ENCODE assay signal across 2 cellular contexts in the genomic region with DNA sequence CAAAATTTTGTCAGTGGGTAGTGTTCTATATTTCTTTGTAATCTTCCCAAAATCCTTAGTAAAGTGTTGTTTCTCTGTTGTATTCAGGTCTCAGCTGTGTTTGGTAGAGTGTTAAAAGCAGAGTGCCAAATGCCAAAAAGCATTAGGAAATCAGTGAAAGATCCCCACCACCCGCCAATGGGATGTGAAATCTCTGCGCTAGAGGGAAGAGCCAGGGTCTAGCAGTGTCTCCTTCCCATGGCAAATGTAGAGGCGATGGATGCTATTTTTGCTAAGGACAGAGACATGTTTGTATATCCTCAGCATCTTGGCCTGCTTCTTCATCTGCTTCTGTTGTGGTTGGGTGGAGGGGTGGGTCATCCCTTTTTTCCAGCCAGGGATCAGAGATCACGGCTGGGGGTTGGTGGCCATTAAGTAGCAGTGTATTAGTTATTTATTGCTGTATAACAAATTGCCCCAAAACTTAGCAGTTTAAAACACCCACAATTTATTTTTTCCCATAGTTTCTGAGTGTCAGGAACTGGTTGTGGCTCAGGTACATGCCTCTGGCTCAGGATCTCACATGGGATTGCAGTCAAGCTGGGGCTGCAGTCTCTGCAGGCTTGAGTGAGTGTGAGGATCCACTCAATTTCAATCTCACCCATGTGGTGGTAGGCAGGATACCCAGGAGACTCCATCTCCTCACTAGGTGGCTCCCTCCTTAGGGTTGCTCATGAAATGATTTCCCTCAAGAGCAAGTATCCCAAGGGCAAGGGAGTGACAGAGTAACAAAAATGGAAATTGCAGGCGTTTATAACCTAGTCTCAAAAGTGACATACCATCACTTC.
TF ChIP-seq lines count a peak whose summit lies in the region.

No MANE protein-coding gene starts in this region.

TF ChIP-seq in HepG2, 621 proteins besides CTCF, POLR2A, EP300 and RAD21 (continued from another document):
- TF ChIP-seq ZNF746 (CRISPR knock-in tag; IDR thresholded peaks at IDR 0.05), result no peak
- TF ChIP-seq PRMT3 (CRISPR knock-in tag; IDR thresholded peaks at IDR 0.05; ENCODE audit: borderline replicate concordance, low read depth), result no peak
- TF ChIP-seq ZNF644 (CRISPR knock-in tag; IDR thresholded peaks at IDR 0.05; ENCODE audit: low read depth), result no peak
- TF ChIP-seq SKI (IDR thresholded peaks at IDR 0.05; ENCODE audit: partially characterized antibody), result no peak
- TF ChIP-seq ZNF207 (IDR thresholded peaks at IDR 0.05; ENCODE audit: borderline replicate concordance), result no peak
- TF ChIP-seq, protein P1, sequence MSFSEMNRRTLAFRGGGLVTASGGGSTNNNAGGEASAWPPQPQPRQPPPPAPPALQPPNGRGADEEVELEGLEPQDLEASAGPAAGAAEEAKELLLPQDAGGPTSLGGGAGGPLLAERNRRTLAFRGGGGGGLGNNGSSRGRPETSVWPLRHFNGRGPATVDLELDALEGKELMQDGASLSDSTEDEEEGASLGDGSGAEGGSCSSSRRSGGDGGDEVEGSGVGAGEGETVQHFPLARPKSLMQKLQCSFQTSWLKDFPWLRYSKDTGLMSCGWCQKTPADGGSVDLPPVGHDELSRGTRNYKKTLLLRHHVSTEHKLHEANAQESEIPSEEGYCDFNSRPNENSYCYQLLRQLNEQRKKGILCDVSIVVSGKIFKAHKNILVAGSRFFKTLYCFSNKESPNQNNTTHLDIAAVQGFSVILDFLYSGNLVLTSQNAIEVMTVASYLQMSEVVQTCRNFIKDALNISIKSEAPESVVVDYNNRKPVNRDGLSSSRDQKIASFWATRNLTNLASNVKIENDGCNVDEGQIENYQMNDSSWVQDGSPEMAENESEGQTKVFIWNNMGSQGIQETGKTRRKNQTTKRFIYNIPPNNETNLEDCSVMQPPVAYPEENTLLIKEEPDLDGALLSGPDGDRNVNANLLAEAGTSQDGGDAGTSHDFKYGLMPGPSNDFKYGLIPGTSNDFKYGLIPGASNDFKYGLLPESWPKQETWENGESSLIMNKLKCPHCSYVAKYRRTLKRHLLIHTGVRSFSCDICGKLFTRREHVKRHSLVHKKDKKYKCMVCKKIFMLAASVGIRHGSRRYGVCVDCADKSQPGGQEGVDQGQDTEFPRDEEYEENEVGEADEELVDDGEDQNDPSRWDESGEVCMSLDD (CRISPR knock-in tag; IDR thresholded peaks at IDR 0.05; ENCODE audit: borderline replicate concordance), result no peak

TF ChIP-seq in WTC11, 78 proteins besides CTCF, POLR2A, EP300 and RAD21 (continued from another document):
- TF ChIP-seq ZNF138 (CRISPR knock-in tag; conservative IDR thresholded peaks at IDR 0.05) (no peak), GRHL2 (CRISPR knock-in tag; IDR thresholded peaks at IDR 0.05; ENCODE audit: insufficient replicate concordance, severe bottlenecking) (no peak), NR2C2 (CRISPR knock-in tag; IDR thresholded peaks at IDR 0.05) (no peak), CBFB (CRISPR knock-in tag; IDR thresholded peaks at IDR 0.05; ENCODE audit: low read depth) (no peak), PRRX2 (CRISPR knock-in tag; IDR thresholded peaks at IDR 0.05) (no peak)
- TF ChIP-seq, protein P2, sequence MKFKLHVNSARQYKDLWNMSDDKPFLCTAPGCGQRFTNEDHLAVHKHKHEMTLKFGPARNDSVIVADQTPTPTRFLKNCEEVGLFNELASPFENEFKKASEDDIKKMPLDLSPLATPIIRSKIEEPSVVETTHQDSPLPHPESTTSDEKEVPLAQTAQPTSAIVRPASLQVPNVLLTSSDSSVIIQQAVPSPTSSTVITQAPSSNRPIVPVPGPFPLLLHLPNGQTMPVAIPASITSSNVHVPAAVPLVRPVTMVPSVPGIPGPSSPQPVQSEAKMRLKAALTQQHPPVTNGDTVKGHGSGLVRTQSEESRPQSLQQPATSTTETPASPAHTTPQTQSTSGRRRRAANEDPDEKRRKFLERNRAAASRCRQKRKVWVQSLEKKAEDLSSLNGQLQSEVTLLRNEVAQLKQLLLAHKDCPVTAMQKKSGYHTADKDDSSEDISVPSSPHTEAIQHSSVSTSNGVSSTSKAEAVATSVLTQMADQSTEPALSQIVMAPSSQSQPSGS (CRISPR knock-in tag; IDR thresholded peaks at IDR 0.05; ENCODE audit: borderline replicate concordance, low read depth), result no peak
- TF ChIP-seq, protein P3, sequence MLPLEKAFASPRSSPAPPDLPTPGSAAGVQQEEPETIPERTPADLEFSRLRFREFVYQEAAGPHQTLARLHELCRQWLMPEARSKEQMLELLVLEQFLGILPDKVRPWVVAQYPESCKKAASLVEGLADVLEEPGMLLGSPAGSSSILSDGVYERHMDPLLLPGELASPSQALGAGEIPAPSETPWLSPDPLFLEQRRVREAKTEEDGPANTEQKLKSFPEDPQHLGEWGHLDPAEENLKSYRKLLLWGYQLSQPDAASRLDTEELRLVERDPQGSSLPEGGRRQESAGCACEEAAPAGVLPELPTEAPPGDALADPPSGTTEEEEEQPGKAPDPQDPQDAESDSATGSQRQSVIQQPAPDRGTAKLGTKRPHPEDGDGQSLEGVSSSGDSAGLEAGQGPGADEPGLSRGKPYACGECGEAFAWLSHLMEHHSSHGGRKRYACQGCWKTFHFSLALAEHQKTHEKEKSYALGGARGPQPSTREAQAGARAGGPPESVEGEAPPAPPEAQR (CRISPR knock-in tag; IDR thresholded peaks at IDR 0.05), result no peak
- TF ChIP-seq, protein P4, sequence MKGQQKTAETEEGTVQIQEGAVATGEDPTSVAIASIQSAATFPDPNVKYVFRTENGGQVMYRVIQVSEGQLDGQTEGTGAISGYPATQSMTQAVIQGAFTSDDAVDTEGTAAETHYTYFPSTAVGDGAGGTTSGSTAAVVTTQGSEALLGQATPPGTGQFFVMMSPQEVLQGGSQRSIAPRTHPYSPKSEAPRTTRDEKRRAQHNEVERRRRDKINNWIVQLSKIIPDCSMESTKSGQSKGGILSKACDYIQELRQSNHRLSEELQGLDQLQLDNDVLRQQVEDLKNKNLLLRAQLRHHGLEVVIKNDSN (CRISPR knock-in tag; IDR thresholded peaks at IDR 0.05), result no peak
- TF ChIP-seq, protein P5, sequence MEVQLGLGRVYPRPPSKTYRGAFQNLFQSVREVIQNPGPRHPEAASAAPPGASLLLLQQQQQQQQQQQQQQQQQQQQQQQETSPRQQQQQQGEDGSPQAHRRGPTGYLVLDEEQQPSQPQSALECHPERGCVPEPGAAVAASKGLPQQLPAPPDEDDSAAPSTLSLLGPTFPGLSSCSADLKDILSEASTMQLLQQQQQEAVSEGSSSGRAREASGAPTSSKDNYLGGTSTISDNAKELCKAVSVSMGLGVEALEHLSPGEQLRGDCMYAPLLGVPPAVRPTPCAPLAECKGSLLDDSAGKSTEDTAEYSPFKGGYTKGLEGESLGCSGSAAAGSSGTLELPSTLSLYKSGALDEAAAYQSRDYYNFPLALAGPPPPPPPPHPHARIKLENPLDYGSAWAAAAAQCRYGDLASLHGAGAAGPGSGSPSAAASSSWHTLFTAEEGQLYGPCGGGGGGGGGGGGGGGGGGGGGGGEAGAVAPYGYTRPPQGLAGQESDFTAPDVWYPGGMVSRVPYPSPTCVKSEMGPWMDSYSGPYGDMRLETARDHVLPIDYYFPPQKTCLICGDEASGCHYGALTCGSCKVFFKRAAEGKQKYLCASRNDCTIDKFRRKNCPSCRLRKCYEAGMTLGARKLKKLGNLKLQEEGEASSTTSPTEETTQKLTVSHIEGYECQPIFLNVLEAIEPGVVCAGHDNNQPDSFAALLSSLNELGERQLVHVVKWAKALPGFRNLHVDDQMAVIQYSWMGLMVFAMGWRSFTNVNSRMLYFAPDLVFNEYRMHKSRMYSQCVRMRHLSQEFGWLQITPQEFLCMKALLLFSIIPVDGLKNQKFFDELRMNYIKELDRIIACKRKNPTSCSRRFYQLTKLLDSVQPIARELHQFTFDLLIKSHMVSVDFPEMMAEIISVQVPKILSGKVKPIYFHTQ (CRISPR knock-in tag; IDR thresholded peaks at IDR 0.05), result no peak
